Comparison of ENCODE assay signal across 13 cellular contexts in genomic region chr7:138338361-138338760, GRCh38.
DNase-seq lines count a peak whose midpoint lies in the region; ATAC-seq and TF ChIP-seq lines count a peak whose summit lies in the region.
"Had no signal": no experiment of that assay in that cellular context is flagged by ENCODE, and none has a peak within 500 bp of the region (broad histone marks: within the 10 kb centered on the region; RNA-seq: fewer than 3 reads in every experiment).

No MANE protein-coding gene starts in this region.

- no peak overlapping the region for H3K4me3 ChIP-seq in brain microvascular endothelial cell (ENCODE audit: low read depth, low read length)

- no peaks in the 10 kb centered on the region for H3K36me3 ChIP-seq in brain microvascular endothelial cell (replicated peaks)

- DNase-seq in Caki2 (ENCODE audit: low read depth) (peak; percentile 55), NCI-H2081 treated with DMSO at 0.1 percent for 48 hours (lab: John Stamatoyannopoulos, UW) (peak; percentile 94), brain microvascular endothelial cell (peak; percentile 87), left lobe of liver (ENCODE audit: low spot score) (peak; percentile 67), NCI-H2227 (lab: John Stamatoyannopoulos, UW; ENCODE audit: unreplicated experiment) (no peak)
- DNase-seq in activated naive CD4-positive, alpha-beta T cell treated with anti-CD3 and anti-CD28 coated beads, Interleukin-2, amount 50 U/mL, for 16 hours = no peak
- DNase-seq: activated B cell treated with CpG ODN at 0.5 μM for 24 hours; activated effector memory CD4-positive, alpha-beta T cell treated with Interleukin-2 at 50 U/mL for 16 hours; HFFc6; hippocampal formation had no signal

- TF ChIP-seq CTCF in brain microvascular endothelial cell (IDR thresholded peaks at IDR 0.05; ENCODE audit: low read depth, low read length, missing control alignments) = no peak

- ATAC-seq in left lobe of liver (peak; percentile 74), GM18511 (IDR thresholded peaks at IDR 0.05; ENCODE audit: unreplicated experiment) (no peak)
- ATAC-seq in activated CD4-positive, CD25-positive, alpha-beta regulatory T cell treated with anti-CD3 and anti-CD28 coated beads, Interleukin-2, amount 50 U/mL, for 24 hours = no peak
- ATAC-seq: Panc1 had no signal

- in situ Hi-C loops in Caki2 (cut with HindIII; ENCODE audit: low pct_unique_long_range_greater_than_20kb, low sequenced_read_pairs) = no loop called here
- in situ Hi-C loops in brain microvascular endothelial cell (cut with HindIII; ENCODE audit: low pct_ligation_motif_present, low sequenced_read_pairs) = no loop called here

- no peak overlapping the region for H3K27ac ChIP-seq in brain microvascular endothelial cell

- no peaks in the 10 kb centered on the region for H3K27me3 ChIP-seq in brain microvascular endothelial cell (replicated peaks)

Comparison
In these comparisons a context has a peak if more than half of its experiments do, and no peak if none do; other contexts are left out.
1. DNase-seq: peak in Caki2 (single experiment), NCI-H2081 treated with DMSO at 0.1 percent for 48 hours (single experiment), brain microvascular endothelial cell (single experiment) and left lobe of liver (single experiment); none in NCI-H2227 (single experiment) and activated naive CD4-positive, alpha-beta T cell treated with anti-CD3 and anti-CD28 coated beads, Interleukin-2, amount 50 U/mL, for 16 hours (single experiment).